In the genomic region with DNA sequence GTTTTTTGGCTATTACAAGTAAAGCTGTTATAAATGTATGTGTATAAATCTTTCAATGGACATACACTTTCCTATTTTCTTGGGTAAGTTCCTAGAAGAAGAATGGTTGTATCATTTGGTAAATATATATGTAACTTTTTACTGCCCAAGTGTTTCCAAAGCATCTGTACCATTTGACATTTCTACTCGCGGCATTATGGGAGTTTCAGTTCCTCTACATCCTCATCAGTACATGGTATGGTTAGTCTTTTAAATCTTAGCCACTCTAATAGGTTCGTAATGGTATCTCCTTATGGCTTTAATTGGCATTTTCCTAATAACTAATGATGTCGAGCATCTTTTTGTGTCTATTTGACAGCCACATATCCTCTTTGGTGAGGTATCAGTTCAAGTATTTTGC, we compare ENCODE assay signal across 26 cellular contexts. TPM values are rescaled to one million over a fixed set of nuclear protein-coding genes. Genes with fewer than 3 reads are reported as not detected.
"Had no signal": no experiment of that assay in that cellular context is flagged by ENCODE, and none has a peak within 500 bp of the region (broad histone marks: within the 10 kb centered on the region; RNA-seq: fewer than 3 reads in every experiment).

No MANE protein-coding gene starts in this region.

- H3K4me3 ChIP-seq: gastrocnemius medialis, lower lobe of right lung, ovary, psoas muscle, sigmoid colon, thoracic aorta, tibial nerve, upper lobe of left lung had no signal

- DNase-seq: effector CD8-positive, alpha-beta T cell; endodermal cell; foreskin fibroblast; gastrocnemius medialis; left ventricle myocardium superior; lower lobe of right lung; natural killer cell; occipital lobe; ovary; posterior cingulate gyrus; psoas muscle; right cardiac atrium; sigmoid colon; stimulated activated CD4-positive, alpha-beta T cell treated with anti-CD3 and anti-CD28 coated beads, Interleukin-4, amount 100 ng/mL, for 4 hours; upper lobe of left lung had no signal

- H3K27ac Mint-ChIP-seq: dendritic cell treated with granulocyte-macrophage colony-stimulating factor and Interleukin-4, amounts not matched to agents 40 ng/mL and 50 ng/mL, for 4 days; endodermal cell; natural killer cell; stimulated activated memory B cell treated with anti-CD40 and anti-IgM and Interleukin-4, amounts not matched to agents 10 μg/mL and 1 μg/mL and 100 μg/mL, for 72 hours; stimulated activated naive CD8-positive, alpha-beta T cell treated with anti-CD3 and anti-CD28 coated beads, Interleukin-15, Interleukin-2, amounts not matched to agents 100 ng/mL and 50 ng/mL, for 24 hours had no signal

- H3K4me1 ChIP-seq: lower lobe of right lung, sigmoid colon, tibial nerve had no signal

- H3K4me1 Mint-ChIP-seq: endodermal cell; natural killer cell; stimulated activated memory B cell treated with anti-CD40 and anti-IgM and Interleukin-4, amounts not matched to agents 10 μg/mL and 1 μg/mL and 100 μg/mL, for 72 hours had no signal

- ATAC-seq: esophagus mucosa; gastrocnemius medialis; left ventricle myocardium superior; lower lobe of right lung; natural killer cell; psoas muscle; stimulated activated memory B cell treated with anti-CD40 and anti-IgM and Interleukin-4, amounts not matched to agents 10 μg/mL and 1 μg/mL and 100 μg/mL, for 72 hours had no signal

- H3K9me3 Mint-ChIP-seq: dendritic cell treated with granulocyte-macrophage colony-stimulating factor and Interleukin-4, amounts not matched to agents 40 ng/mL and 50 ng/mL, for 4 days; endodermal cell; natural killer cell; stimulated activated memory B cell treated with anti-CD40 and anti-IgM and Interleukin-4, amounts not matched to agents 10 μg/mL and 1 μg/mL and 100 μg/mL, for 72 hours; stimulated activated naive CD8-positive, alpha-beta T cell treated with anti-CD3 and anti-CD28 coated beads, Interleukin-15, Interleukin-2, amounts not matched to agents 100 ng/mL and 50 ng/mL, for 24 hours had no signal

- H3K36me3 ChIP-seq: gastrocnemius medialis, lower lobe of right lung, ovary, sigmoid colon, thoracic aorta, tibial nerve, upper lobe of left lung had no signal

- H3K27ac ChIP-seq: epithelial cell of prostate, gastrocnemius medialis, lower lobe of right lung, ovary, psoas muscle, sigmoid colon, thoracic aorta, tibial nerve, upper lobe of left lung had no signal

- H3K4me3 Mint-ChIP-seq: dendritic cell treated with granulocyte-macrophage colony-stimulating factor and Interleukin-4, amounts not matched to agents 40 ng/mL and 50 ng/mL, for 4 days; endodermal cell; natural killer cell; stimulated activated memory B cell treated with anti-CD40 and anti-IgM and Interleukin-4, amounts not matched to agents 10 μg/mL and 1 μg/mL and 100 μg/mL, for 72 hours; stimulated activated naive CD8-positive, alpha-beta T cell treated with anti-CD3 and anti-CD28 coated beads, Interleukin-15, Interleukin-2, amounts not matched to agents 100 ng/mL and 50 ng/mL, for 24 hours had no signal

- H3K9me3 ChIP-seq: gastrocnemius medialis, lower lobe of right lung, ovary, psoas muscle, sigmoid colon, thoracic aorta, tibial nerve, upper lobe of left lung had no signal

- H3K27me3 Mint-ChIP-seq: stimulated activated memory B cell treated with anti-CD40 and anti-IgM and Interleukin-4, amounts not matched to agents 10 μg/mL and 1 μg/mL and 100 μg/mL, for 72 hours; stimulated activated naive CD8-positive, alpha-beta T cell treated with anti-CD3 and anti-CD28 coated beads, Interleukin-15, Interleukin-2, amounts not matched to agents 100 ng/mL and 50 ng/mL, for 24 hours had no signal

- H3K36me3 Mint-ChIP-seq: natural killer cell; stimulated activated memory B cell treated with anti-CD40 and anti-IgM and Interleukin-4, amounts not matched to agents 10 μg/mL and 1 μg/mL and 100 μg/mL, for 72 hours had no signal

RNA-seq across cellular contexts. Expression of a gene that starts 53.1 kb away (rescaled TPM):
- total RNA-seq: esophagus mucosa, glomerular endothelial cell, left ventricle myocardium superior, lower lobe of right lung, mesenteric fat pad, natural killer cell, occipital lobe, ovary, psoas muscle, renal cortical epithelial cell, right cardiac atrium, sigmoid colon, skeletal muscle tissue, thoracic aorta, upper lobe of left lung had no signal
